In the genomic region with DNA sequence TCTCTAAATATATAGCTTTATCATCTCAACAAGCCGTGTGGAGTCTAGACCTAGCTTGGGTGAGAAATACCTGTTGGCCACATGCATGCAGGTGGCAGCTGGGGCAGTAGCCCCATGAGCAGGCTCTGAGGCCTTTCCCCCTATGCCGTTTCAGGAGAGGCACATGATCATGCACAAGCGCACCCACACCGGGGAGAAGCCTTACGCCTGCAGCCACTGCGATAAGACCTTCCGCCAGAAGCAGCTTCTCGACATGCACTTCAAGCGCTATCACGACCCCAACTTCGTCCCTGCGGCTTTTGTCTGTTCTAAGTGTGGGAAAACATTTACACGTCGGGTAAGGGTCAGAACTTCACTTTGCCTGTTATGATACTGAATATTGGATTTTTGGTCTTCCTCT, we compare ENCODE assay signal across 30 cellular contexts. TPM values are rescaled to one million over a fixed set of nuclear protein-coding genes. Genes with fewer than 3 reads are reported as not detected.
"Had no signal": no experiment of that assay in that cellular context is flagged by ENCODE, and none has a peak within 500 bp of the region (broad histone marks: within the 10 kb centered on the region; RNA-seq: fewer than 3 reads in every experiment).

No MANE protein-coding gene starts in this region.

- H3K4me2 ChIP-seq: hepatocyte had no signal

- FAIRE-seq: endothelial cell of umbilical vein, kidney, urothelium cell line had no signal

- H3K9me3 ChIP-seq: colonic mucosa, esophagus muscularis mucosa, gastroesophageal sphincter, heart left ventricle, neutrophil, prostate gland, sigmoid colon, testis, tibial artery had no signal

- H3K4me3 Mint-ChIP-seq: dendritic cell treated with granulocyte-macrophage colony-stimulating factor and Interleukin-4, amounts not matched to agents 40 ng/mL and 50 ng/mL, for 4 days; memory B cell; natural killer cell; neural crest cell; stimulated activated effector memory CD8-positive, alpha-beta T cell treated with anti-CD3 and anti-CD28 coated beads, Interleukin-12 subunit alpha, Interleukin-12 subunit beta, amount 100 ng/mL, for 72 hours; type B pancreatic cell had no signal

- H3K4me1 ChIP-seq: colonic mucosa, foreskin keratinocyte, sigmoid colon, tibial artery had no signal

- H3K9me3 Mint-ChIP-seq: dendritic cell treated with granulocyte-macrophage colony-stimulating factor and Interleukin-4, amounts not matched to agents 40 ng/mL and 50 ng/mL, for 4 days; memory B cell; natural killer cell; neural crest cell; stimulated activated effector memory CD8-positive, alpha-beta T cell treated with anti-CD3 and anti-CD28 coated beads, Interleukin-12 subunit alpha, Interleukin-12 subunit beta, amount 100 ng/mL, for 72 hours; type B pancreatic cell had no signal

- ATAC-seq: foreskin keratinocyte; gastroesophageal sphincter; heart left ventricle; left lobe of liver; natural killer cell; right cardiac atrium; stimulated activated effector memory CD8-positive, alpha-beta T cell treated with anti-CD3 and anti-CD28 coated beads, Interleukin-12 subunit alpha, Interleukin-12 subunit beta, amount 100 ng/mL, for 72 hours; stimulated activated naive CD8-positive, alpha-beta T cell treated with anti-CD3 and anti-CD28 coated beads, Interleukin-15, Interleukin-2, amounts not matched to agents 100 U/mL and 50 U/mL, for 24 hours had no signal

- H3K27ac ChIP-seq: colonic mucosa, esophagus muscularis mucosa, foreskin keratinocyte, gastroesophageal sphincter, heart left ventricle, hepatocyte, neutrophil, parathyroid adenoma, prostate gland, sigmoid colon, testis, tibial artery had no signal

- H3K79me2 ChIP-seq: hepatocyte, parathyroid adenoma had no signal

- H2AFZ ChIP-seq: hepatocyte, parathyroid adenoma had no signal

- H3K4me1 Mint-ChIP-seq: neural crest cell; stimulated activated effector memory CD8-positive, alpha-beta T cell treated with anti-CD3 and anti-CD28 coated beads, Interleukin-12 subunit alpha, Interleukin-12 subunit beta, amount 100 ng/mL, for 72 hours had no signal

- H3K27me3 Mint-ChIP-seq: dendritic cell treated with granulocyte-macrophage colony-stimulating factor and Interleukin-4, amounts not matched to agents 40 ng/mL and 50 ng/mL, for 4 days; memory B cell; type B pancreatic cell had no signal

- H3K9ac ChIP-seq: parathyroid adenoma had no signal

- H3K4me3 ChIP-seq: colonic mucosa, esophagus muscularis mucosa, gastroesophageal sphincter, heart left ventricle, hepatocyte, lung, prostate gland, sigmoid colon, testis, tibial artery had no signal

- DNase-seq: colonic mucosa; effector CD8-positive, alpha-beta T cell; foreskin keratinocyte; heart left ventricle; kidney; natural killer cell; right cardiac atrium; sigmoid colon; stimulated activated CD4-positive, alpha-beta T cell treated with anti-CD3 and anti-CD28 coated beads, Interleukin-2, amount 100 ng/mL, for 24 hours; stimulated activated CD4-positive, alpha-beta T cell treated with anti-CD3 and anti-CD28 coated beads, Interleukin-4, amount 100 ng/mL, for 24 hours; stimulated activated naive CD8-positive, alpha-beta T cell treated with anti-CD3 and anti-CD28 coated beads, Interleukin-15, Interleukin-2, amounts not matched to agents 100 U/mL and 50 U/mL, for 24 hours; substantia nigra; testis; tibial artery had no signal

- H3K27me3 ChIP-seq: colonic mucosa, esophagus muscularis mucosa, foreskin keratinocyte, gastroesophageal sphincter, heart left ventricle, hepatocyte, neutrophil, sigmoid colon, testis, tibial artery had no signal

- H3K27ac Mint-ChIP-seq: dendritic cell treated with granulocyte-macrophage colony-stimulating factor and Interleukin-4, amounts not matched to agents 40 ng/mL and 50 ng/mL, for 4 days; memory B cell; natural killer cell; stimulated activated effector memory CD8-positive, alpha-beta T cell treated with anti-CD3 and anti-CD28 coated beads, Interleukin-12 subunit alpha, Interleukin-12 subunit beta, amount 100 ng/mL, for 72 hours; type B pancreatic cell had no signal

RNA-seq across cellular contexts. Expression of gene CARMIL2, which starts 16.7 kb away (rescaled TPM):
- total RNA-seq: skeletal muscle tissue had no signal
